In genomic region chr10:68067508-68067907, GRCh38 we compare ENCODE assay signal across 17 cellular contexts. TPM values are rescaled to one million over a fixed set of nuclear protein-coding genes. Genes with fewer than 3 reads are reported as not detected.
A peak's percentile ranks its signal among the peaks of the same experiment; 100 is the strongest.
DNase-seq lines count a peak whose midpoint lies in the region; ATAC-seq, FAIRE-seq and TF ChIP-seq lines count a peak whose summit lies in the region.
"Had no signal": no experiment of that assay in that cellular context is flagged by ENCODE, and none has a peak within 500 bp of the region (broad histone marks: within the 10 kb centered on the region; RNA-seq: fewer than 3 reads in every experiment).

No MANE protein-coding gene starts in this region.

- H3K27ac ChIP-seq in CD8-positive, alpha-beta T cell (ENCODE audit: low read depth, low read length): no peak overlapping the region
- H3K27ac ChIP-seq: SJSA1 had no signal

- H3K27ac Mint-ChIP-seq in activated naive CD8-positive, alpha-beta T cell treated with anti-CD3 and anti-CD28 coated beads for 36 hours: peak overlapping the region; percentile 60
- no peak overlapping the region for H3K27ac Mint-ChIP-seq in CD8-positive, alpha-beta T cell

- peaks cover 11% of the 10 kb centered on the region for H3K4me1 ChIP-seq in skeletal muscle satellite cell (ENCODE audit: control insufficient read depth, insufficient read depth, low read length)
- H3K4me1 ChIP-seq in CD8-positive, alpha-beta T cell (ENCODE audit: insufficient read depth, low read length): peaks cover 19% of the 10 kb centered on the region

- H3K4me3 ChIP-seq in MG63 (peak overlapping the region; percentile 88), skeletal muscle satellite cell (ENCODE audit: low read length) (no peak overlapping the region)
- H3K4me3 ChIP-seq in CD8-positive, alpha-beta T cell (ENCODE audit: low read depth, low read length): no peak overlapping the region
- H3K4me3 ChIP-seq: SJSA1 had no signal

- H3K4me1 Mint-ChIP-seq in activated naive CD8-positive, alpha-beta T cell treated with anti-CD3 and anti-CD28 coated beads for 36 hours: peaks cover 46% of the 10 kb centered on the region
- peaks cover 54% of the 10 kb centered on the region for H3K4me1 Mint-ChIP-seq in CD8-positive, alpha-beta T cell (ENCODE audit: low read depth)

- ATAC-seq in GM19397 (IDR thresholded peaks at IDR 0.05; ENCODE audit: unreplicated experiment): no peak
- ATAC-seq in CD8-positive, alpha-beta T cell: no peak

- CTCF ChIA-PET in CD8-positive, alpha-beta T cell (lab: Charles Lee): no interaction called here

- H3K9me3 ChIP-seq in MG63 (no peaks in the 10 kb centered on the region), skeletal muscle satellite cell (replicated peaks; ENCODE audit: low read length) (no peaks in the 10 kb centered on the region)
- no peaks in the 10 kb centered on the region for H3K9me3 ChIP-seq in CD8-positive, alpha-beta T cell (ENCODE audit: low read length)
- H3K9me3 ChIP-seq: SJSA1 had no signal

- H3K27me3 ChIP-seq in MG63: no peaks in the 10 kb centered on the region
- no peaks in the 10 kb centered on the region for H3K27me3 ChIP-seq in skeletal muscle satellite cell (ENCODE audit: control insufficient read depth, insufficient read depth, low read length)
- no peaks in the 10 kb centered on the region for H3K27me3 ChIP-seq in CD8-positive, alpha-beta T cell (ENCODE audit: insufficient read depth, low read length)
- H3K27me3 ChIP-seq: SJSA1 had no signal

- peak overlapping the region; percentile 25 for H3K4me2 ChIP-seq in skeletal muscle satellite cell (ENCODE audit: low read length)

- POLR2A ChIA-PET in CD8-positive, alpha-beta T cell (lab: Charles Lee): interaction anchor here (0.6 kb wide), 1 partner anchor 61 kb away, joined by 5 read pairs; no protein-coding TSS in a partner anchor

- peaks cover 95% of the 10 kb centered on the region for H3K36me3 ChIP-seq in MG63
- peaks cover 74% of the 10 kb centered on the region for H3K36me3 ChIP-seq in skeletal muscle satellite cell (ENCODE audit: insufficient read depth, low read length)
- no peaks in the 10 kb centered on the region for H3K36me3 ChIP-seq in CD8-positive, alpha-beta T cell (ENCODE audit: insufficient read depth, low read length)

- H3K36me3 Mint-ChIP-seq in activated naive CD8-positive, alpha-beta T cell treated with anti-CD3 and anti-CD28 coated beads for 36 hours: peaks cover 24% of the 10 kb centered on the region
- H3K36me3 Mint-ChIP-seq in CD8-positive, alpha-beta T cell: peaks cover 36% of the 10 kb centered on the region

- H3K9me3 Mint-ChIP-seq in activated naive CD8-positive, alpha-beta T cell treated with anti-CD3 and anti-CD28 coated beads for 36 hours: no peaks in the 10 kb centered on the region
- no peaks in the 10 kb centered on the region for H3K9me3 Mint-ChIP-seq in CD8-positive, alpha-beta T cell
- H3K9me3 Mint-ChIP-seq: CD8-positive, alpha-beta memory T cell had no signal

- no peak overlapping the region for H3K4me3 Mint-ChIP-seq in activated naive CD8-positive, alpha-beta T cell treated with anti-CD3 and anti-CD28 coated beads for 36 hours
- no peak overlapping the region for H3K4me3 Mint-ChIP-seq in CD8-positive, alpha-beta T cell

- intact Hi-C loops in CD8-positive, alpha-beta T cell (cut with DNase I, micrococcal nuclease): loop anchor here in 1 of 2 experiments (5.0 kb wide), 1 partner anchor 35 kb away; no protein-coding TSS in a partner anchor

- peak; percentile 66 for FAIRE-seq in GM12892 (lab: Jason Lieb, UNC)

- no peak overlapping the region for H3K9ac ChIP-seq in skeletal muscle satellite cell (ENCODE audit: low read depth, low read length)

- DNase-seq in GM12892 (ENCODE audit: insufficient read length) (no peak), MG63 (no peak), DMS53 treated with DMSO at 0.1 percent for 48 hours (lab: John Stamatoyannopoulos, UW; ENCODE audit: unreplicated experiment) (no peak)
- DNase-seq in activated naive CD8-positive, alpha-beta T cell treated with anti-CD3 and anti-CD28 coated beads for 36 hours: no peak
- no peak for DNase-seq in CD8-positive, alpha-beta T cell
- DNase-seq: CD8-positive, alpha-beta memory T cell; DMS79 treated with DMSO at 0.1 percent for 48 hours; H7; NCI-H1436; NCI-H2029; NCI-H2171 treated with DMSO at 0.1 percent for 48 hours; NCI-H748 treated with DMSO at 0.1 percent for 48 hours; SW 1271 had no signal

- TF ChIP-seq CTCF in CD8-positive, alpha-beta T cell (IDR thresholded peaks at IDR 0.05): no peak

- TF ChIP-seq POLR2A in GM12892 (IDR thresholded peaks at IDR 0.05; ENCODE audit: low read depth, low read length): no peak

- H3K27me3 Mint-ChIP-seq in activated naive CD8-positive, alpha-beta T cell treated with anti-CD3 and anti-CD28 coated beads for 36 hours: no peaks in the 10 kb centered on the region
- no peaks in the 10 kb centered on the region for H3K27me3 Mint-ChIP-seq in CD8-positive, alpha-beta T cell (ENCODE audit: low read depth)
- H3K27me3 Mint-ChIP-seq: CD8-positive, alpha-beta memory T cell had no signal

RNA-seq across cellular contexts. Expression of gene HERC4, which starts 7.6 kb away (rescaled TPM):
- polyA plus RNA-seq in GM12892 (2012; ENCODE audit: missing spikeins): 32.3 TPM
- total RNA-seq in MG63 (2014; rRNA removed; shearing (Covaris generic); ENCODE audit: low replicate concordance): 129 and 171 TPM in 2 replicates
- total RNA-seq in activated naive CD8-positive, alpha-beta T cell treated with anti-CD3 and anti-CD28 coated beads for 36 hours: 10 to 100 TPM; 38.2 to 39.9 TPM
- total RNA-seq in skeletal muscle satellite cell (2012; rRNA removed): 79.7 and 145 TPM in 2 replicates
- total RNA-seq in CD8-positive, alpha-beta T cell: 10 to 100 TPM; 28.4 to 29.2 TPM

RNA-seq across cellular contexts. Expression of gene MYPN, which starts 41.8 kb away (rescaled TPM):
- 0.08 TPM for polyA plus RNA-seq in GM12892 (2012; ENCODE audit: missing spikeins)
- 28.9 and 31.3 TPM in 2 replicates for total RNA-seq in MG63 (2014; rRNA removed; shearing (Covaris generic); ENCODE audit: low replicate concordance)
- total RNA-seq in activated naive CD8-positive, alpha-beta T cell treated with anti-CD3 and anti-CD28 coated beads for 36 hours: not detected
- total RNA-seq in skeletal muscle satellite cell (2012; rRNA removed): 2.2 and 8.6 TPM in 2 replicates
- not detected for total RNA-seq in CD8-positive, alpha-beta T cell
- total RNA-seq: CD8-positive, alpha-beta memory T cell; G401; H7 had no signal
- polyA plus RNA-seq: CD8-positive, alpha-beta memory T cell had no signal

Comparison
In these comparisons a context has a peak if more than half of its experiments do, and no peak if none do; other contexts are left out.
1. RNA of gene MYPN, which starts 41.8 kb away (total RNA-seq): 28.9 to 31.3 TPM in MG63; not detected in activated naive CD8-positive, alpha-beta T cell treated with anti-CD3 and anti-CD28 coated beads for 36 hours and not detected in CD8-positive, alpha-beta T cell; every median in the first group is over 10 times any median in the second.